ENCODE assay signal across 7 cellular contexts in the genomic region with DNA sequence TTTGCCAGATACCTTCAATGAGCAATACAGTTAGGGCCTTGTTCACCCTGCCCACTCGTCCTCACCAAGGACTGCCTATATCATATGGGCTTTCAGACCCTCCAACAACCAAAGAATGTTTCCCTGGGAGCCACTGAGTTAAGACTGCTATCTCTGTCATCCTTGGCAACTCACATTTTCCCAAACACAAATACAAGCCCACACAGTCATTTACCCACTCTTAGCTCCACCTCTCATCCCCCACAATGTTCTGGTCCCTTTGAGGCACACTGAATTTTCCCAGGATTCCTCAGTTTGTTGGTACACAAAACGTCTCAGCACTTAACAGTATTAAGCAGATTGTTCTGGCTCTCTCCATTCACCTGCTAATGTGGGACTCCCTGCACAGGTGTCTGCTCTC.
"Had no signal": no experiment of that assay in that cellular context is flagged by ENCODE, and none has a peak within 500 bp of the region (broad histone marks: within the 10 kb centered on the region; RNA-seq: fewer than 3 reads in every experiment).

No MANE protein-coding gene starts in this region.

- DNase-seq: GOT3, H9, HCEC 1CT, HFFc6, IMR-90, KG1 had no signal

- H3K9me3 Mint-ChIP-seq: HFFc6 had no signal

- H3K4me3 Mint-ChIP-seq: H9, HFFc6 had no signal

- H3K4me3 ChIP-seq: K562 had no signal

- H3K27ac Mint-ChIP-seq: H9, HFFc6 had no signal

- ATAC-seq: K562 had no signal
